ENCODE assay signal across 13 cellular contexts in the genomic region with DNA sequence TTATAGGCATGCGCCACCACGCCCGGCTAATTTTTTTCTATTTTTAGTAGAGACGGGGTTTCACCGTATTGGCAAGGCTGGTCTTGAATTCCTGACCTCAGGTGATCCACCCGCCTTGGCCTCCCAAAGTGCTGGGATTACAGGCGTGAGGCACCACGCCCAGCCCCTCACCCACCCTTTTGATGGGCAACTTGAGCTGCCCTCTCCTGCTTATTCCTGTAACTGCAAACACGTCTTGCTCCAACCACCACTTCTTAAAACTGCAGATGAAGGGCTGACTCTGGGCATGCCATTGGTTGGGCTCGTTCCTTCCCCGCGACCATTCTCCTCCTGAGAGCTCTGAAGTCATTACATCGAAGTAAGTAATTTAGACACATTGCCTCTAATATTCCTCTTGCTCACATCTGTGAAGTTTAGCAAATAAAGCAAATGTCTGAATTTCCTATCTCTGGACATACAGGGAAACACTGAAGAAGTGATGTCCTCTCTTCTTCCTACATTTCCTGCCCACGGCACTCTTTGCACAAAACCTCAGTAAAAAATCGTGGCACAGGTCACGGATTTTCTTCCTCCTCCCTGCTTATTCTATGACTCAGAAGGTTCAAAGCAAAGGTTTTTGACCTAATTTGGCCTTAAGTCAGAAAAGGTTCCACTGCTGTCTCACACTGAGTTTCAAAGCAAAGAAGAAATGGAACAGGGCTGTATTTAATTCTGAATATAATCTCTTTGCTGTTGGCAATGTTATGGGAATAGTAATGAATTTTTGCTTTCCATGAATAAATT.
DNase-seq lines count a peak whose midpoint lies in the region; ATAC-seq and TF ChIP-seq lines count a peak whose summit lies in the region.
"Had no signal": no experiment of that assay in that cellular context is flagged by ENCODE, and none has a peak within 500 bp of the region (broad histone marks: within the 10 kb centered on the region; RNA-seq: fewer than 3 reads in every experiment).

No MANE protein-coding gene starts in this region.

- H3K9me3 ChIP-seq in HCT116 (ENCODE audit: control insufficient read depth in 1 of 2, insufficient read depth in 1 of 2, low read depth in 1 of 2, low read length in 2 of 2) (no peaks in the 10 kb centered on the region), prostate gland (no peaks in the 10 kb centered on the region)

- TF ChIP-seq POLR2A in HCT116 (IDR thresholded peaks at IDR 0.05; ENCODE audit: borderline replicate concordance, extremely low read depth, insufficient read depth, insufficient read length) (no peak), prostate gland (IDR thresholded peaks at IDR 0.05) (no peak)

- TF ChIP-seq CTCF in HCT116 (IDR thresholded peaks at IDR 0.05 in 2 of 3, conservative IDR thresholded peaks at IDR 0.05 in 1 of 3; ENCODE audit: borderline replicate concordance in 1 of 3, insufficient read depth in 1 of 3, low read depth in 2 of 3, low read length in 2 of 3) (peak; percentile 11 to 15 (median 15); a peak in 2 of 6 replicates), prostate gland (IDR thresholded peaks at IDR 0.05) (no peak)

- H3K4me1 ChIP-seq in ACC112 (ENCODE audit: control insufficient read depth, insufficient read depth, low read length, unreplicated experiment) (peaks cover 34% of the 10 kb centered on the region), HCT116 (ENCODE audit: control insufficient read depth in 1 of 2, insufficient read depth in 2 of 2, low read length in 2 of 2) (peaks cover 17 to 25% of the 10 kb centered on the region in 2 experiments), prostate gland (replicated peaks) (no peaks in the 10 kb centered on the region)

- BruUV-seq in HCT116 (replicated peaks; lab: Mats Ljungman, UMichigan) = no TSS peak

- H3K4me2 ChIP-seq in HCT116 (ENCODE audit: low read length) = peak overlapping the region; percentile 80

- no peak for DNase-seq in HCT116 (ENCODE audit: low read depth, low spot score)
- DNase-seq in astrocyte of the hippocampus (ENCODE audit: low read depth, low spot score) = peak; percentile 38
- peak; percentile 36 for DNase-seq in iris pigment epithelial cell (ENCODE audit: low read depth)
- no peak for DNase-seq in central memory CD4-positive, alpha-beta T cell
- no peak for DNase-seq in prostate gland (ENCODE audit: low spot score)
- no peak for DNase-seq in NCI-H1930 (lab: John Stamatoyannopoulos, UW)
- DNase-seq: Kasumi-1, NCI-H2081 treated with DMSO at 0.1 percent for 48 hours had no signal

- TF ChIP-seq RAD21 in HCT116 (IDR thresholded peaks at IDR 0.05; ENCODE audit: low read depth) = peak; percentile 27; the same call in 1 of the 2 replicates

- H3K27ac ChIP-seq in ACC112 (ENCODE audit: low read depth, low read length) (0 out of 2 replicates have a peak overlapping the region, but pooled peaks have one; percentile 17), HCT116 (ENCODE audit: low read depth, low read length) (peak overlapping the region; percentile 45), prostate gland (no peak overlapping the region)
- H3K27ac ChIP-seq: SK-N-MC had no signal

- H3K27me3 ChIP-seq in ACC112 (ENCODE audit: insufficient read depth, low read length) (no peaks in the 10 kb centered on the region), HCT116 (ENCODE audit: insufficient read depth, low read length) (no peaks in the 10 kb centered on the region), prostate gland (replicated peaks; ENCODE audit: insufficient read depth) (no peaks in the 10 kb centered on the region)

- intact Hi-C loops in HCT116 (cut with micrococcal nuclease) (no loop called here), prostate gland (cut with DNase I) (no loop called here)

- H2AFZ ChIP-seq in ACC112 (ENCODE audit: low read length, unreplicated experiment) (no peak overlapping the region), HCT116 (ENCODE audit: low read depth, low read length, poor library complexity, severe bottlenecking) (peak overlapping the region; percentile 24)

- CTCF ChIA-PET in HCT116 (lab: Charles Lee) = no interaction called here

- H3K4me3 ChIP-seq in ACC112 (ENCODE audit: low read depth, low read length) = 0 out of 2 replicates have a peak overlapping the region, but pooled peaks have one; percentile 9
- H3K4me3 ChIP-seq in HCT116 (replicated peaks in 1 of 2; ENCODE audit: low read depth in 1 of 2, low read length in 2 of 2) = peak overlapping the region; percentile 30 to 50
- no peak overlapping the region for H3K4me3 ChIP-seq in prostate gland
- H3K4me3 ChIP-seq: SK-N-MC had no signal

- H4K20me1 ChIP-seq in HCT116 (ENCODE audit: insufficient read depth) = no peaks in the 10 kb centered on the region

- H3K9me2 ChIP-seq in HCT116 (ENCODE audit: insufficient read depth) = no peaks in the 10 kb centered on the region

- no peaks in the 10 kb centered on the region for H3K79me2 ChIP-seq in ACC112 (ENCODE audit: control insufficient read depth, insufficient read depth, low read length, unreplicated experiment)
- no peaks in the 10 kb centered on the region for H3K79me2 ChIP-seq in HCT116 (ENCODE audit: insufficient read depth, low read length)

- 82% methylated on average over 16 of the region's 16 CpGs for WGBS in prostate gland

- POLR2A ChIA-PET in HCT116 (lab: Charles Lee) = interaction anchor here (1.1 kb wide), 1 partner anchor 11 kb away, joined by 3 read pairs; no protein-coding TSS in a partner anchor

- H3K36me3 ChIP-seq in ACC112 (ENCODE audit: insufficient read depth, low read length) (no peaks in the 10 kb centered on the region), HCT116 (ENCODE audit: control insufficient read depth in 1 of 2, insufficient read depth in 2 of 2, low read length in 2 of 2) (no peaks in the 10 kb centered on the region), prostate gland (no peaks in the 10 kb centered on the region)

- RAD21 ChIA-PET in HCT116 (lab: Charles Lee; ENCODE audit: low non-redundant PET in 1 of 2, low total read pairs in 2 of 2, uncharacterized antibody in 2 of 2, unreplicated experiment in 2 of 2) = no interaction called here

- peak overlapping the region; percentile 37 for H3K9ac ChIP-seq in HCT116 (ENCODE audit: low read length)

- ATAC-seq in HCT116 (peak; percentile 93), GM21619 (IDR thresholded peaks at IDR 0.05; ENCODE audit: unreplicated experiment) (no peak)
- ATAC-seq: activated CD4-positive, CD25-positive, alpha-beta regulatory T cell treated with anti-CD3 and anti-CD28 coated beads, Interleukin-2, amount 50 U/mL, for 24 hours; stimulated activated memory B cell treated with anti-CD40 and anti-IgM and Interleukin-4, amounts not matched to agents 10 μg/mL and 1 μg/mL and 100 μg/mL, for 72 hours had no signal

TF ChIP-seq in HCT116, 20 proteins besides CTCF, POLR2A, EP300 and RAD21 (continues in another document):
- TF ChIP-seq FOSL1 (IDR thresholded peaks at IDR 0.05; ENCODE audit: low read depth) (peak; percentile 64), EZH2 (IDR thresholded peaks at IDR 0.05) (no peak), YY1 (IDR thresholded peaks at IDR 0.05; ENCODE audit: extremely low read depth, insufficient replicate concordance, low read depth, low read length) (no peak), SRF (IDR thresholded peaks at IDR 0.05; ENCODE audit: low read depth) (peak; percentile 90), SIN3A (IDR thresholded peaks at IDR 0.05; ENCODE audit: low read depth) (no peak), JUND (IDR thresholded peaks at IDR 0.05) (peak; percentile 28; the same call in 1 of the 2 replicates), EZH2phosphoT487 (IDR thresholded peaks at IDR 0.05; ENCODE audit: borderline replicate concordance) (no peak), SP1 (IDR thresholded peaks at IDR 0.05; ENCODE audit: low read depth) (peak; percentile 54), EGR1 (IDR thresholded peaks at IDR 0.05; ENCODE audit: low read depth) (no peak), ZBTB33 (IDR thresholded peaks at IDR 0.05; ENCODE audit: extremely low read depth, insufficient replicate concordance, low read length) (no peak), CEBPB (IDR thresholded peaks at IDR 0.05; ENCODE audit: low read depth) (no peak)
- TF ChIP-seq, protein P1, sequence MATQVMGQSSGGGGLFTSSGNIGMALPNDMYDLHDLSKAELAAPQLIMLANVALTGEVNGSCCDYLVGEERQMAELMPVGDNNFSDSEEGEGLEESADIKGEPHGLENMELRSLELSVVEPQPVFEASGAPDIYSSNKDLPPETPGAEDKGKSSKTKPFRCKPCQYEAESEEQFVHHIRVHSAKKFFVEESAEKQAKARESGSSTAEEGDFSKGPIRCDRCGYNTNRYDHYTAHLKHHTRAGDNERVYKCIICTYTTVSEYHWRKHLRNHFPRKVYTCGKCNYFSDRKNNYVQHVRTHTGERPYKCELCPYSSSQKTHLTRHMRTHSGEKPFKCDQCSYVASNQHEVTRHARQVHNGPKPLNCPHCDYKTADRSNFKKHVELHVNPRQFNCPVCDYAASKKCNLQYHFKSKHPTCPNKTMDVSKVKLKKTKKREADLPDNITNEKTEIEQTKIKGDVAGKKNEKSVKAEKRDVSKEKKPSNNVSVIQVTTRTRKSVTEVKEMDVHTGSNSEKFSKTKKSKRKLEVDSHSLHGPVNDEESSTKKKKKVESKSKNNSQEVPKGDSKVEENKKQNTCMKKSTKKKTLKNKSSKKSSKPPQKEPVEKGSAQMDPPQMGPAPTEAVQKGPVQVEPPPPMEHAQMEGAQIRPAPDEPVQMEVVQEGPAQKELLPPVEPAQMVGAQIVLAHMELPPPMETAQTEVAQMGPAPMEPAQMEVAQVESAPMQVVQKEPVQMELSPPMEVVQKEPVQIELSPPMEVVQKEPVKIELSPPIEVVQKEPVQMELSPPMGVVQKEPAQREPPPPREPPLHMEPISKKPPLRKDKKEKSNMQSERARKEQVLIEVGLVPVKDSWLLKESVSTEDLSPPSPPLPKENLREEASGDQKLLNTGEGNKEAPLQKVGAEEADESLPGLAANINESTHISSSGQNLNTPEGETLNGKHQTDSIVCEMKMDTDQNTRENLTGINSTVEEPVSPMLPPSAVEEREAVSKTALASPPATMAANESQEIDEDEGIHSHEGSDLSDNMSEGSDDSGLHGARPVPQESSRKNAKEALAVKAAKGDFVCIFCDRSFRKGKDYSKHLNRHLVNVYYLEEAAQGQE (IDR thresholded peaks at IDR 0.05; ENCODE audit: low read depth) = no peak

Comparison
In these comparisons a context has a peak if more than half of its experiments do, and no peak if none do; other contexts are left out.
1. H3K27ac ChIP-seq: peak in ACC112 (single experiment) and HCT116 (single experiment); none in prostate gland (0 of 2).
2. H3K4me3 ChIP-seq: peak in ACC112 (single experiment) and HCT116 (2 of 2); none in prostate gland (0 of 2).
3. DNase-seq: peak in astrocyte of the hippocampus (single experiment) and iris pigment epithelial cell (single experiment); none in HCT116 (single experiment), central memory CD4-positive, alpha-beta T cell (single experiment), prostate gland (single experiment) and NCI-H1930 (0 of 2).
4. CTCF ChIP-seq: peak in HCT116 (3 of 3); none in prostate gland (0 of 4).